19 cellular contexts compared by ENCODE assay signal in the genomic region with DNA sequence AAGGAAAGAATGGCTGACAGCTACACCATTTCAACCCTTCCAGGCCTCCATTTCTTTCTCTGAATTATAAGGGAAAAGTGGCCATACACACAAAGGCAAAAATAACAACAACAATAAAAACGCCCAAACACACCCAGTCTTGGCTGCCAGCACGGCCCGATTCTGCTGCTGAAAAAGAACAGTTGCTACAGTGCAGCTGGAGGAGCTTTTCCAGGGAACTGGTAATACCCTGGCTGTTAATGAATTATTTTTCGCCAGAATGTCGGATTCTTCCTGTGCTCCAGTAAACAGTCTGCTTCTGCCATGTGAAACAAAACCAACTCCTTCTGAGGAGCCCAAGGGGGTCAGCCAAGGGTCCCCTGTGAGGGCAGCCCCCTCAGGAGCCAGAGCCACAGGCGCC. TPM values are rescaled to one million over a fixed set of nuclear protein-coding genes. Genes with fewer than 3 reads are reported as not detected.
"Had no signal": no experiment of that assay in that cellular context is flagged by ENCODE, and none has a peak within 500 bp of the region (broad histone marks: within the 10 kb centered on the region; RNA-seq: fewer than 3 reads in every experiment).

No MANE protein-coding gene starts in this region.

- H3K9me3 Mint-ChIP-seq: activated B cell treated with CpG ODN at 0.5 μM for 24 hours; activated CD8-positive, alpha-beta T cell treated with anti-CD3 and anti-CD28 coated beads for 36 hours; activated naive CD4-positive, alpha-beta T cell treated with anti-CD3 and anti-CD28 coated beads, Interleukin-2, amount 50 U/mL, for 24 hours; activated T-cell treated with anti-CD3 and anti-CD28 coated beads, Interleukin-2, amount 50 U/mL, for 4 hours; stimulated activated memory B cell treated with anti-CD40 and anti-IgM and Interleukin-4, amounts not matched to agents 10 μg/mL and 1 μg/mL and 100 μg/mL, for 72 hours had no signal

- DNase-seq: activated B cell treated with CpG ODN at 0.5 μM for 24 hours; activated CD4-positive, alpha-beta T cell treated with anti-CD3 and anti-CD28 coated beads for 48 hours; activated CD8-positive, alpha-beta T cell treated with anti-CD3 and anti-CD28 coated beads for 36 hours; activated effector memory CD4-positive, alpha-beta T cell treated with Interleukin-2 at 50 U/mL for 16 hours; activated T-cell treated with anti-CD3 and anti-CD28 coated beads, Interleukin-2, amount 50 U/mL, for 4 hours; adrenal gland; foreskin keratinocyte; heart right ventricle; islet precursor cell; left lung; mesenchymal stem cell; nephron progenitor cell; occipital lobe; stimulated activated CD4-positive, alpha-beta T cell treated with anti-CD3 and anti-CD28 coated beads, Interleukin-2, amount 100 ng/mL, for 48 hours; SW 1271; trophoblast cell had no signal

- H3K27ac Mint-ChIP-seq: activated B cell treated with CpG ODN at 0.5 μM for 24 hours; activated CD8-positive, alpha-beta T cell treated with anti-CD3 and anti-CD28 coated beads for 36 hours; activated naive CD4-positive, alpha-beta T cell treated with anti-CD3 and anti-CD28 coated beads, Interleukin-2, amount 50 U/mL, for 24 hours; nephron progenitor cell; stimulated activated memory B cell treated with anti-CD40 and anti-IgM and Interleukin-4, amounts not matched to agents 10 μg/mL and 1 μg/mL and 100 μg/mL, for 72 hours had no signal

- FAIRE-seq: colon had no signal

- ATAC-seq: activated CD8-positive, alpha-beta T cell treated with anti-CD3 and anti-CD28 coated beads for 36 hours; activated T-cell treated with anti-CD3 and anti-CD28 coated beads, Interleukin-2, amount 50 U/mL, for 4 hours; foreskin keratinocyte; stimulated activated memory B cell treated with anti-CD40 and anti-IgM and Interleukin-4, amounts not matched to agents 10 μg/mL and 1 μg/mL and 100 μg/mL, for 72 hours had no signal

- H3K4me3 Mint-ChIP-seq: activated B cell treated with CpG ODN at 0.5 μM for 24 hours; activated CD8-positive, alpha-beta T cell treated with anti-CD3 and anti-CD28 coated beads for 36 hours; activated naive CD4-positive, alpha-beta T cell treated with anti-CD3 and anti-CD28 coated beads, Interleukin-2, amount 50 U/mL, for 24 hours; activated T-cell treated with anti-CD3 and anti-CD28 coated beads, Interleukin-2, amount 50 U/mL, for 4 hours; nephron progenitor cell; stimulated activated memory B cell treated with anti-CD40 and anti-IgM and Interleukin-4, amounts not matched to agents 10 μg/mL and 1 μg/mL and 100 μg/mL, for 72 hours had no signal

- H3K36me3 Mint-ChIP-seq: activated naive CD4-positive, alpha-beta T cell treated with anti-CD3 and anti-CD28 coated beads, Interleukin-2, amount 50 U/mL, for 24 hours; stimulated activated memory B cell treated with anti-CD40 and anti-IgM and Interleukin-4, amounts not matched to agents 10 μg/mL and 1 μg/mL and 100 μg/mL, for 72 hours had no signal

- H3K4me1 Mint-ChIP-seq: activated B cell treated with CpG ODN at 0.5 μM for 24 hours; stimulated activated memory B cell treated with anti-CD40 and anti-IgM and Interleukin-4, amounts not matched to agents 10 μg/mL and 1 μg/mL and 100 μg/mL, for 72 hours had no signal

RNA-seq across cellular contexts. Expression of gene RAI2, which starts 6.6 kb away (rescaled TPM):
- total RNA-seq: activated B cell treated with CpG ODN at 0.5 μM for 24 hours, foreskin keratinocyte had no signal
- polyA plus RNA-seq: foreskin keratinocyte had no signal
